ENCODE assay signal across 8 cellular contexts in genomic region chr11:14974021-14974698, GRCh38. TPM values are rescaled to one million over a fixed set of nuclear protein-coding genes. Genes with fewer than 3 reads are reported as not detected.
DNase-seq lines count a peak whose midpoint lies in the region; ATAC-seq and TF ChIP-seq lines count a peak whose summit lies in the region.

No MANE protein-coding gene starts in this region.

- H3K9me3 ChIP-seq in upper lobe of right lung = no peaks in the 10 kb centered on the region

- H3K9me3 Mint-ChIP-seq in brain (peaks cover 0 to 8% (median 0%) of the 10 kb centered on the region in 5 experiments), memory B cell (no peaks in the 10 kb centered on the region)

- peak overlapping the region; percentile 11 for H3K4me3 ChIP-seq in upper lobe of right lung

- H3K27ac Mint-ChIP-seq in brain = no peak overlapping the region
- H3K27ac Mint-ChIP-seq in memory B cell = no peak overlapping the region

- intact Hi-C loops in Right ventricle myocardium superior (cut with DNase I) (no loop called here), Right ventricle myocardium inferior (cut with DNase I) (no loop called here), upper lobe of right lung (cut with DNase I) (no loop called here)

- peaks cover 88% of the 10 kb centered on the region for H3K27me3 ChIP-seq in upper lobe of right lung

- H3K4me1 Mint-ChIP-seq in brain = peaks cover 33% of the 10 kb centered on the region
- peaks cover 27% of the 10 kb centered on the region for H3K4me1 Mint-ChIP-seq in memory B cell

- DNase-seq in Right ventricle myocardium superior (no peak), Right ventricle myocardium inferior (ENCODE audit: missing footprints) (no peak), memory B cell (ENCODE audit: low spot score in 2 of 2) (peak in 1 of 2 donors; percentile 12), upper lobe of right lung (no peak), Ammon's horn (ENCODE audit: low spot score) (no peak), NCI-H1436 treated with DMSO at 0.1 percent for 48 hours (lab: John Stamatoyannopoulos, UW) (no peak), AG08395 (ENCODE audit: low spot score) (no peak)

- H3K4me3 Mint-ChIP-seq in brain (peak overlapping the region; percentile 74 to 88 (median 82)), memory B cell (peak overlapping the region; percentile 72)

- no peak overlapping the region for H3K27ac ChIP-seq in upper lobe of right lung

- H3K36me3 ChIP-seq in upper lobe of right lung = no peaks in the 10 kb centered on the region

- H3K36me3 Mint-ChIP-seq in brain = no peaks in the 10 kb centered on the region
- no peaks in the 10 kb centered on the region for H3K36me3 Mint-ChIP-seq in memory B cell

- ATAC-seq in Right ventricle myocardium superior (ENCODE audit: poor library complexity) (peak; percentile 50), Right ventricle myocardium inferior (no peak), memory B cell (ENCODE audit: low read depth) (no peak), upper lobe of right lung (no peak)

- H3K27me3 Mint-ChIP-seq in brain (peaks cover 100% of the 10 kb centered on the region), memory B cell (peaks cover 38% of the 10 kb centered on the region)

- TF ChIP-seq CTCF in brain (conservative IDR thresholded peaks at IDR 0.05) (no peak), upper lobe of right lung (IDR thresholded peaks at IDR 0.05) (no peak)

- H3K4me1 ChIP-seq in upper lobe of right lung = peaks cover 31% of the 10 kb centered on the region

RNA-seq across cellular contexts. Expression of gene CALCA, which starts 2.0 kb away (rescaled TPM):
- total RNA-seq in Right ventricle myocardium superior (not detected), Right ventricle myocardium inferior (not detected), upper lobe of right lung (not detected)
- polyA plus RNA-seq in brain (ENCODE audit: insufficient read depth, low read depth, low replicate concordance) = not detected
